8 cellular contexts compared by ENCODE assay signal in genomic region chr3:30347679-30348216, GRCh38.
DNase-seq lines count a peak whose midpoint lies in the region; ATAC-seq and TF ChIP-seq lines count a peak whose summit lies in the region.

No MANE protein-coding gene starts in this region.

- no peak for TF ChIP-seq CTCF in GM10266 (IDR thresholded peaks at IDR 0.05; ENCODE audit: control insufficient read depth, insufficient read depth, low read depth, missing control alignments)

- peak in 2 of 3 donors; percentile 21 to 48 for DNase-seq in stimulated activated CD4-positive, alpha-beta T cell treated with anti-CD3 and anti-CD28 coated beads, Interleukin-12 subunit alpha, Interleukin-12 subunit beta, amount 100 ng/mL, for 48 hours (ENCODE audit: low read depth in 2 of 3, low spot score in 1 of 3)
- DNase-seq in stimulated activated CD4-positive, alpha-beta T cell treated with anti-CD3 and anti-CD28 coated beads, Interleukin-12 subunit alpha, Interleukin-12 subunit beta, amount 100 ng/mL, for 4 hours: no peak
- peak; percentile 31 for DNase-seq in activated naive CD4-positive, alpha-beta T cell treated with anti-CD3 and anti-CD28 coated beads, Interleukin-2, amount 50 U/mL, for 16 hours
- peak; percentile 76 for DNase-seq in renal cortical epithelial cell (ENCODE audit: low read depth)
- no peak for DNase-seq in NCI-H187 (lab: John Stamatoyannopoulos, UW)
- no peak for DNase-seq in middle frontal gyrus (ENCODE audit: extremely low spot score, low spot score)
- DNase-seq in GM10266 (ENCODE audit: extremely low spot score): no peak

- ATAC-seq in HG03520 (IDR thresholded peaks at IDR 0.05; ENCODE audit: unreplicated experiment): peak; percentile 97

Comparison
In these comparisons a context has a peak if more than half of its experiments do, and no peak if none do; other contexts are left out.
1. DNase-seq: peak in stimulated activated CD4-positive, alpha-beta T cell treated with anti-CD3 and anti-CD28 coated beads, Interleukin-12 subunit alpha, Interleukin-12 subunit beta, amount 100 ng/mL, for 48 hours (2 of 3), activated naive CD4-positive, alpha-beta T cell treated with anti-CD3 and anti-CD28 coated beads, Interleukin-2, amount 50 U/mL, for 16 hours (single experiment) and renal cortical epithelial cell (single experiment); none in stimulated activated CD4-positive, alpha-beta T cell treated with anti-CD3 and anti-CD28 coated beads, Interleukin-12 subunit alpha, Interleukin-12 subunit beta, amount 100 ng/mL, for 4 hours (single experiment), NCI-H187 (0 of 2), middle frontal gyrus (single experiment) and GM10266 (single experiment).